ENCODE assay signal across 1 cellular context in the genomic region with DNA sequence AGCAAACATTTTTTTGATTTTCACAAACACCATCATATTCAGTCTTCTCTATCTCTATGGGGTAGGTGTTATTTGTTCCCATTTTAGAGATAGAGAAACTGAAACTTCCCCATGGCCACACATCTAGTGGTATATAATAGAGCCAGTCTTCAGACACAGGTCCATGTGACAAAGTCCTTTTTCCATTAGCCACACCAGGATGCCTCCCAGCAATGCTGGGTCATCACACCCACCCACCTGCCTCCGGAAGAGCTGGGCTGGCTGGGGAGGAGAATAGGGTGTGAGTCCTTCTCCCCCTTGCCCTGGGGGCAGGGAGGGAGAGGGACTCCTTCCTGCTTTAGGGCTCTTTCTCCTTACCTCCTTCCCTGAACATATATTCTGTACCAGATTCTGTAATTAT.
TF ChIP-seq lines count a peak whose summit lies in the region.

No MANE protein-coding gene starts in this region.

TF ChIP-seq in IMR-90, 13 proteins besides CTCF, POLR2A, EP300 and RAD21 (continued from another document):
- TF ChIP-seq, protein P1, sequence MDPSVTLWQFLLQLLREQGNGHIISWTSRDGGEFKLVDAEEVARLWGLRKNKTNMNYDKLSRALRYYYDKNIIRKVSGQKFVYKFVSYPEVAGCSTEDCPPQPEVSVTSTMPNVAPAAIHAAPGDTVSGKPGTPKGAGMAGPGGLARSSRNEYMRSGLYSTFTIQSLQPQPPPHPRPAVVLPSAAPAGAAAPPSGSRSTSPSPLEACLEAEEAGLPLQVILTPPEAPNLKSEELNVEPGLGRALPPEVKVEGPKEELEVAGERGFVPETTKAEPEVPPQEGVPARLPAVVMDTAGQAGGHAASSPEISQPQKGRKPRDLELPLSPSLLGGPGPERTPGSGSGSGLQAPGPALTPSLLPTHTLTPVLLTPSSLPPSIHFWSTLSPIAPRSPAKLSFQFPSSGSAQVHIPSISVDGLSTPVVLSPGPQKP (IDR thresholded peaks at IDR 0.05; ENCODE audit: borderline replicate concordance, low read depth, low read length): no peak
- TF ChIP-seq MXI1 (IDR thresholded peaks at IDR 0.05; ENCODE audit: borderline replicate concordance, low read depth, low read length): no peak
- TF ChIP-seq, protein P2, sequence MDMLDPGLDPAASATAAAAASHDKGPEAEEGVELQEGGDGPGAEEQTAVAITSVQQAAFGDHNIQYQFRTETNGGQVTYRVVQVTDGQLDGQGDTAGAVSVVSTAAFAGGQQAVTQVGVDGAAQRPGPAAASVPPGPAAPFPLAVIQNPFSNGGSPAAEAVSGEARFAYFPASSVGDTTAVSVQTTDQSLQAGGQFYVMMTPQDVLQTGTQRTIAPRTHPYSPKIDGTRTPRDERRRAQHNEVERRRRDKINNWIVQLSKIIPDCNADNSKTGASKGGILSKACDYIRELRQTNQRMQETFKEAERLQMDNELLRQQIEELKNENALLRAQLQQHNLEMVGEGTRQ (IDR thresholded peaks at IDR 0.05; ENCODE audit: low read depth, low read length): no peak
- no peak for TF ChIP-seq CHD1 (IDR thresholded peaks at IDR 0.05; ENCODE audit: low read depth, low read length)
- TF ChIP-seq MAFK (IDR thresholded peaks at IDR 0.05; ENCODE audit: low read depth, low read length): no peak
- TF ChIP-seq RFX5 (IDR thresholded peaks at IDR 0.05; ENCODE audit: low read depth, low read length): no peak
- no peak for TF ChIP-seq FOS (IDR thresholded peaks at IDR 0.05; ENCODE audit: low read depth, low read length)
- no peak for TF ChIP-seq NFE2L2 (IDR thresholded peaks at IDR 0.05; ENCODE audit: low read depth, low read length)
- TF ChIP-seq BHLHE40 (IDR thresholded peaks at IDR 0.05; ENCODE audit: low read depth, low read length): no peak
- no peak for TF ChIP-seq SMC3 (IDR thresholded peaks at IDR 0.05; ENCODE audit: low read depth, low read length)
- TF ChIP-seq MAZ (IDR thresholded peaks at IDR 0.05; ENCODE audit: borderline replicate concordance, low read depth, low read length): no peak
- TF ChIP-seq CEBPB (IDR thresholded peaks at IDR 0.05; ENCODE audit: low read depth, low read length): no peak
TF ChIP-seq in IMR-90: peak in this region for 0.
